In the genomic region with DNA sequence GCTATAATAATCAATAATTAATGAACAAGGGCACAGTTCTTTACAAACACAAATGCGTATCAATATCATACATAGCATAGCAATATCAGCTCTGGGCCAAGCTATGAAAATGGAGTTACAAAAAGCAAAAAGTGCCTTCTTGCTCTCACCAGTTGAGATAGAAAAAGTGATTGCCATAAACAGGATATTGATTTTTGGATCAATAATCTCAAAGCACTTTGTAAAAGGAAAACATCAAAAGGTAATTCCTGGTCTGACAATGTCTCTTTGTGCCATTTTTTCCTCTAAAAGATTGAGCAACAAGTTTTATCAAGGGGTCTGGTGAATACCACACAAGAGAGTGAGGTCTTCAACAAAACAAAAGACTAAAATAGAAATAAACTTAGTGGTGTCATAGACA, we compare ENCODE assay signal across 27 cellular contexts.
"Had no signal": no experiment of that assay in that cellular context is flagged by ENCODE, and none has a peak within 500 bp of the region (broad histone marks: within the 10 kb centered on the region; RNA-seq: fewer than 3 reads in every experiment).

No MANE protein-coding gene starts in this region.

- FAIRE-seq: endometrium, endothelial cell of umbilical vein, frontal cortex had no signal

- DNase-seq: colonic mucosa; cortex of kidney; dermis blood vessel endothelial cell; dorsolateral prefrontal cortex; effector CD4-positive, alpha-beta T cell; effector CD8-positive, alpha-beta T cell; effector memory CD4-positive, alpha-beta T cell; effector memory CD8-positive, alpha-beta T cell; endodermal cell; erythroblast; esophagus squamous epithelium; foreskin fibroblast; foreskin keratinocyte; foreskin melanocyte; gastrocnemius medialis; glutamatergic neuron; head of caudate nucleus; heart left ventricle; heart right ventricle had no signal

- H3K4me3 ChIP-seq: colonic mucosa, coronary artery, dorsolateral prefrontal cortex, esophagus muscularis mucosa, esophagus squamous epithelium, gastrocnemius medialis, gastroesophageal sphincter, heart left ventricle, heart right ventricle had no signal

- ATAC-seq: effector memory CD8-positive, alpha-beta T cell; esophagus mucosa; foreskin keratinocyte; gastrocnemius medialis; gastroesophageal sphincter; heart left ventricle; heart right ventricle had no signal

- H3K27me3 ChIP-seq: colonic mucosa, esophagus muscularis mucosa, esophagus squamous epithelium, foreskin keratinocyte, gastrocnemius medialis, gastroesophageal sphincter, heart left ventricle had no signal

- H3K36me3 ChIP-seq: colonic mucosa, esophagus muscularis mucosa, esophagus squamous epithelium, gastrocnemius medialis, gastroesophageal sphincter had no signal

- H3K27ac ChIP-seq: colonic mucosa, coronary artery, dorsolateral prefrontal cortex, epithelial cell of prostate, esophagus muscularis mucosa, esophagus squamous epithelium, foreskin keratinocyte, gastrocnemius medialis, gastroesophageal sphincter, heart left ventricle, heart right ventricle had no signal

- H3K4me1 ChIP-seq: colonic mucosa, esophagus muscularis mucosa, esophagus squamous epithelium, foreskin keratinocyte, gastrocnemius medialis, gastroesophageal sphincter had no signal

- H3K9me3 ChIP-seq: colonic mucosa, esophagus muscularis mucosa, esophagus squamous epithelium, gastrocnemius medialis, gastroesophageal sphincter, heart left ventricle, heart right ventricle had no signal
